ENCODE assay signal across 8 cellular contexts in genomic region chr2:85354286-85355072, GRCh38. TPM values are rescaled to one million over a fixed set of nuclear protein-coding genes. Genes with fewer than 3 reads are reported as not detected.
A peak's percentile ranks its signal among the peaks of the same experiment; 100 is the strongest.
DNase-seq lines count a peak whose midpoint lies in the region; ATAC-seq and TF ChIP-seq lines count a peak whose summit lies in the region.

TSS of gene ELMOD3 (plus strand) at chr2:85354769. CDS start at chr2:85357199, 2,430 bp downstream.
TSS of gene RETSAT (minus strand) at chr2:85354528. CDS start at chr2:85354507, 21 bp downstream.

- H3K9ac ChIP-seq in mammary epithelial cell (ENCODE audit: insufficient read depth, low read length) = peak within 1 kb of the TSS; percentile 85
- peak within 1 kb of the TSS; percentile 93 for H3K9ac ChIP-seq in iPS-20b (ENCODE audit: low read depth, low read length)

- peak within 1 kb of the TSS; percentile 97 for H2AFZ ChIP-seq in mammary epithelial cell (ENCODE audit: low read depth, low read length)

- peak within 1 kb of the TSS; percentile 93 for H3K4me3 ChIP-seq in WERI-Rb-1 (ENCODE audit: low read depth, low read length)
- peak within 1 kb of the TSS; percentile 78 to 95 (median 84) for H3K4me3 ChIP-seq in mammary epithelial cell (replicated peaks in 1 of 3; ENCODE audit: insufficient read depth in 1 of 3, low read depth in 2 of 3, low read length in 3 of 3)
- H3K4me3 ChIP-seq in iPS-20b (ENCODE audit: low read length) = peak within 1 kb of the TSS; percentile 99
- peak within 1 kb of the TSS; percentile 57 to 79 (median 63) for H3K4me3 ChIP-seq in skin epidermis

- H4K20me1 ChIP-seq in mammary epithelial cell (ENCODE audit: insufficient read depth, low read length) = no peaks in the 10 kb centered on the region

- ATAC-seq in GM18873 (IDR thresholded peaks at IDR 0.05; ENCODE audit: low FRiP score, unreplicated experiment) (peak; percentile 90), HG03139 (IDR thresholded peaks at IDR 0.05; ENCODE audit: unreplicated experiment) (peak; percentile 94)

- H3K9me3 ChIP-seq in WERI-Rb-1 (ENCODE audit: severe bottlenecking) (no peaks in the 10 kb centered on the region), mammary epithelial cell (replicated peaks; ENCODE audit: insufficient read depth, low read length) (no peaks in the 10 kb centered on the region), iPS-20b (ENCODE audit: insufficient read depth, low read depth, low read length) (no peaks in the 10 kb centered on the region)

- in situ Hi-C loops in ACHN (cut with HindIII; ENCODE audit: low pct_ligation_motif_present, low pct_unique_long_range_greater_than_20kb, low sequenced_read_pairs) = no loop called here
- in situ Hi-C loops in mammary epithelial cell (cut with MboI; ENCODE audit: low sequenced_read_pairs in 2 of 2) = no loop called here

- CTCF ChIA-PET in mammary epithelial cell (lab: Charles Lee; ENCODE audit: low non-redundant PET) = interaction anchor here (0.5 kb wide), 1 partner anchor 27 kb away, joined by 3 read pairs; the partner anchor contains the start of gene TGOLN2

- H3K79me2 ChIP-seq in mammary epithelial cell (ENCODE audit: insufficient read depth, low read length) = peaks cover 71% of the 10 kb centered on the region

- no peaks in the 10 kb centered on the region for H3K27me3 ChIP-seq in WERI-Rb-1 (ENCODE audit: insufficient read depth, low read depth, severe bottlenecking)
- H3K27me3 ChIP-seq in mammary epithelial cell (ENCODE audit: insufficient read depth, low read length) = no peaks in the 10 kb centered on the region
- H3K27me3 ChIP-seq in iPS-20b (ENCODE audit: insufficient read depth, low read length) = no peaks in the 10 kb centered on the region

- dilution Hi-C loops in mammary epithelial cell (cut with HindIII; ENCODE audit: low sequenced_read_pairs) = no loop called here

- BruUV-seq in mammary epithelial cell (replicated peaks; lab: Mats Ljungman, UMichigan) = no TSS peak

- intact Hi-C loops in mammary epithelial cell (cut with micrococcal nuclease) = loop anchor here (1.0 to 5.0 kb wide), 5 partner anchors 27 to 248 kb away; partner anchors contain the start of genes MAT2A, SH2D6, TGOLN2 and TMEM150A

- H3K4me1 ChIP-seq in mammary epithelial cell (ENCODE audit: insufficient read depth, low read length) = peaks cover 11% of the 10 kb centered on the region
- no peaks in the 10 kb centered on the region for H3K4me1 ChIP-seq in iPS-20b (ENCODE audit: insufficient read depth, low read length)

- H3K36me3 ChIP-seq in WERI-Rb-1 (peaks cover 37% of the 10 kb centered on the region), mammary epithelial cell (ENCODE audit: insufficient read depth, low read length) (peaks cover 12% of the 10 kb centered on the region), iPS-20b (ENCODE audit: insufficient read depth, low read depth, low read length) (peaks cover 25% of the 10 kb centered on the region; the same call in 1 of the 2 replicates)

- peak within 1 kb of the TSS; percentile 92 for H3K4me2 ChIP-seq in mammary epithelial cell (ENCODE audit: insufficient read depth, low read depth, low read length)

- WGBS in mammary epithelial cell (ENCODE audit: low coverage, missing lambda C conversion rate) = 4% methylated on average over 25 of the region's 42 CpGs

- H3K27ac ChIP-seq in WERI-Rb-1 (peak within 1 kb of the TSS; percentile 78), mammary epithelial cell (ENCODE audit: insufficient read depth, low read depth, low read length) (peak within 1 kb of the TSS; percentile 54), iPS-20b (ENCODE audit: low read length) (peak within 1 kb of the TSS; percentile 69), skin epidermis (peak within 1 kb of the TSS; percentile 43 to 97 (median 91))

- peak; percentile 99 for DNase-seq in ACHN
- DNase-seq in NCI-H2227 (lab: John Stamatoyannopoulos, UW; ENCODE audit: unreplicated experiment) = peak; percentile 98
- DNase-seq in WERI-Rb-1 = peak; percentile 99
- peak; percentile 99 for DNase-seq in mammary epithelial cell

- TF ChIP-seq CTCF in WERI-Rb-1 (IDR thresholded peaks at IDR 0.05; ENCODE audit: low read depth, low read length) (no peak), mammary epithelial cell (conservative IDR thresholded peaks at IDR 0.05 in 1 of 2, IDR thresholded peaks at IDR 0.05 in 1 of 2; ENCODE audit: extremely low read depth in 1 of 2, insufficient read depth in 1 of 2, low read depth in 1 of 2, low read length in 2 of 2) (no peak)

RNA-seq across cellular contexts. Expression of gene ELMOD3, which starts in this region (rescaled TPM):
- total RNA-seq in mammary epithelial cell = 10 to 100 TPM; 17.5 to 23.0 TPM
- 14.3 TPM for polyA plus RNA-seq in mammary epithelial cell
- 13.5 TPM for polyA minus RNA-seq in mammary epithelial cell

RNA-seq across cellular contexts. Expression of gene RETSAT, which starts in this region (rescaled TPM):
- total RNA-seq in mammary epithelial cell = 100 to 1,000 TPM in 1 of 2 donors, 10 to 100 TPM in 1; 94.7 to 157 TPM
- polyA plus RNA-seq in mammary epithelial cell = 62.0 TPM
- polyA minus RNA-seq in mammary epithelial cell = 90.5 TPM

Comparison
In these comparisons a context has a peak if more than half of its experiments do, and no peak if none do; other contexts are left out.
1. Peak in every context shown above with its lines: DNase-seq, ATAC-seq, H3K4me3 ChIP-seq and H3K27ac ChIP-seq.